In the genomic region with DNA sequence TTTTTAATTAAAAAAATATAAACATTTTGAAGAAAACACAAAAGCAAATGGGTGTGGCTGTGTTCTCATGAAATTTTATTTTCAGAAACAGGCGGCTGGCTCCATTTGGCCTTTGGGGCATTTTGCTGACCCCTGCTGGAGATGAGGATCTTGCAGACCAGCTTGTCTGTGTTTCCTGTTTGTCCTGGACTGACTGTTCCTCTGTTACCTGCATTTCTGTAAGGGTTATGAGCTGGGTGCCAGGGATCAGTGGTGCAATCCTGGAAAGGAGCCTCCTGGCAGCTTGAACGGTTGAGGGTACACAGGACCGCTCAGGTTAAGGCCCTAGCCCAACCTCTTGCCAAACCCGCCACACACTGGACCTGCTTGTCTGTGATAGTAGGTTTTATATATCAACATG, we compare ENCODE assay signal across 10 cellular contexts. TPM values are rescaled to one million over a fixed set of nuclear protein-coding genes. Genes with fewer than 3 reads are reported as not detected.
DNase-seq lines count a peak whose midpoint lies in the region; ATAC-seq and TF ChIP-seq lines count a peak whose summit lies in the region.
"Had no signal": no experiment of that assay in that cellular context is flagged by ENCODE, and none has a peak within 500 bp of the region (broad histone marks: within the 10 kb centered on the region; RNA-seq: fewer than 3 reads in every experiment).

No MANE protein-coding gene starts in this region.

- H3K23ac ChIP-seq in mesendoderm (ENCODE audit: low read length), result no peak overlapping the region

- H3K79me2 ChIP-seq in mesendoderm (ENCODE audit: control insufficient read depth, insufficient read depth, low read length), result no peaks in the 10 kb centered on the region

- no peak overlapping the region for H2AK5ac ChIP-seq in mesendoderm (ENCODE audit: low read length)

- H3K9me3 ChIP-seq in WERI-Rb-1 (ENCODE audit: severe bottlenecking) (no peaks in the 10 kb centered on the region), tibial artery (no peaks in the 10 kb centered on the region)

- H3K4me3 ChIP-seq in WERI-Rb-1 (ENCODE audit: low read depth, low read length) (no peak overlapping the region), mesendoderm (ENCODE audit: low read length) (no peak overlapping the region), tibial artery (no peak overlapping the region)

- no peak overlapping the region for H4K8ac ChIP-seq in mesendoderm (ENCODE audit: low read depth, low read length)

- H3K4me2 ChIP-seq in mesendoderm (ENCODE audit: low read length), result no peak overlapping the region

- H3K9ac ChIP-seq in mesendoderm (ENCODE audit: low read length), result no peak overlapping the region

- no peak overlapping the region for H4K5ac ChIP-seq in mesendoderm (ENCODE audit: low read length)

- H3K79me1 ChIP-seq in mesendoderm (ENCODE audit: low read length), result no peaks in the 10 kb centered on the region

- no peak for ATAC-seq in HG02885 (IDR thresholded peaks at IDR 0.05; ENCODE audit: poor library complexity, unreplicated experiment)

- H3K4me1 ChIP-seq in mesendoderm (ENCODE audit: control insufficient read depth, low read depth, low read length) (no peaks in the 10 kb centered on the region), tibial artery (peaks cover 0 to 7% (median 3%) of the 10 kb centered on the region in 4 donors)

- TF ChIP-seq CTCF in WERI-Rb-1 (IDR thresholded peaks at IDR 0.05; ENCODE audit: low read depth, low read length) (peak; percentile 48), tibial artery (IDR thresholded peaks at IDR 0.05) (no peak)

- no peak overlapping the region for H3K56ac ChIP-seq in mesendoderm (ENCODE audit: low read length)

- H3K36me3 ChIP-seq in WERI-Rb-1, result no peaks in the 10 kb centered on the region
- no peaks in the 10 kb centered on the region for H3K36me3 ChIP-seq in mesendoderm (ENCODE audit: control insufficient read depth, insufficient read depth, low read length)
- H3K36me3 ChIP-seq in tibial artery, result no peaks in the 10 kb centered on the region

- no peak overlapping the region for H2BK120ac ChIP-seq in mesendoderm (ENCODE audit: low read depth, low read length)

- H3K4ac ChIP-seq in mesendoderm (ENCODE audit: low read depth, low read length), result no peak overlapping the region

- intact Hi-C loops in tibial artery (cut with DNase I; ENCODE audit: low total_unique reads), result loop anchor here (10.0 kb wide), 1 partner anchor 274 kb away; no protein-coding TSS in a partner anchor

- H2BK5ac ChIP-seq in mesendoderm (ENCODE audit: low read length), result no peak overlapping the region

- no peak overlapping the region for H3K18ac ChIP-seq in mesendoderm (ENCODE audit: low read length)

- no peak overlapping the region for H2BK15ac ChIP-seq in mesendoderm (replicated peaks; ENCODE audit: low read depth)

- H3K27ac ChIP-seq in WERI-Rb-1 (no peak overlapping the region), mesendoderm (ENCODE audit: low read depth, low read length) (no peak overlapping the region), tibial artery (no peak overlapping the region)

- DNase-seq in DMS53 (lab: John Stamatoyannopoulos, UW) (peak; percentile 24), DMS53 treated with DMSO at 0.1 percent for 48 hours (lab: John Stamatoyannopoulos, UW; ENCODE audit: unreplicated experiment) (no peak), LHCN-M2 (ENCODE audit: low read depth) (peak; percentile 6), WERI-Rb-1 (peak; percentile 23), mesendoderm (peak; percentile 26), tibial artery (no peak), NCI-H2227 treated with DMSO at 0.1 percent for 48 hours (lab: John Stamatoyannopoulos, UW) (no peak)
- DNase-seq: activated gamma-delta T cell treated with Interleukin-2 at 50 U/mL for 16 hours, nucleus accumbens had no signal

- WGBS in mesendoderm (ENCODE audit: extremely low coverage, insufficient coverage, low lambda C conversion rate), result no CpG with 5 or more reads among the region's 4 CpGs

- H3K27me3 ChIP-seq in WERI-Rb-1 (ENCODE audit: insufficient read depth, low read depth, severe bottlenecking), result peaks cover 1% of the 10 kb centered on the region
- H3K27me3 ChIP-seq in mesendoderm (ENCODE audit: insufficient read depth, low read length, poor library complexity), result no peaks in the 10 kb centered on the region
- H3K27me3 ChIP-seq in tibial artery, result peaks cover 0 to 10% of the 10 kb centered on the region in 2 donors

RNA-seq across cellular contexts. Expression of gene ZNF787, which starts 49.9 kb away (rescaled TPM):
- total RNA-seq in LHCN-M2 (2014; rRNA removed), result 25.8 and 26.9 TPM in 2 replicates
- 27.7 TPM for polyA plus RNA-seq in LHCN-M2 (2012)
- 50.7 TPM for polyA plus RNA-seq in mesendoderm (2013, experiment 1 of 2)
- polyA plus RNA-seq in mesendoderm (2013, experiment 2 of 2), result 51.3 TPM

Comparison
In these comparisons a context has a peak if more than half of its experiments do, and no peak if none do; other contexts are left out.
1. DNase-seq: peak in DMS53 (single experiment), LHCN-M2 (single experiment), WERI-Rb-1 (single experiment) and mesendoderm (single experiment); none in DMS53 treated with DMSO at 0.1 percent for 48 hours (single experiment), tibial artery (0 of 2) and NCI-H2227 treated with DMSO at 0.1 percent for 48 hours (single experiment).